Comparison of ENCODE assay signal across 1 cellular context in the genomic region with DNA sequence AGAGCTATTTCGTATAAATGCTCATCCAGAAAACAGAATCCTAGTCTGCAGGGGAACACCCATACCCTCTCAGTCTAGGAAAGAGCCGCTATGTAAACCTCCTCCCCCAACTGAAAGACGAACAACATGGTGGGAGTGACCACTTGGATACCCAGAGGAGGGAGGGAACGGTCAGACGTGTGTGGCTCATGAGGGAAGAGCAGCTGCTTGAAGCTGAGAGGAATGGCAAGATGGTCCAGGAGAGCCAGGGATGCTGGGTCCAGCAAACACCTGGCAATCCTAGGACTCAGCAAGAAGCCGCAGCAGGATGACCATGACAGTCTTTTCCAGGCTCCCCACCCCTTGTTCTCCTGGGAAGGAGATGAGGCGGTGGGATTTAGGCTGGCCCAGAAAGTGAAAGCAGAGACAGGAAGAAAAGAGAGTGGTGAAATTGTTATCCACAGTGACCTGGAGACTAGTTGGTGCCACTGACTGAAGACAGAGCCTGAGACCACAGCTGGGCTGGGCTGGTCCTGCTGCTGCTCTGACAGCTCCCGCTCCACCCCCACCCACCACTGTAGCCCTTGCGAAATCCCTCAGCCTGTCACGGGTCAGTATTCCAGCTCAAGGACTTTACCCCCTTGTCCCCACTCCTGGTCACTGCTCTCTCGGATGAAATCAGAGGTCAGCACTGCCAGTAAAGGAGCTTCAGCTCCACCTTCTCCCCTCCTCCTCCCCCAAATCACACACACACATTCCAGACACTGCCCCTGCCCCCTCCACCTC.
A peak's percentile ranks its signal among the peaks of the same experiment; 100 is the strongest.
TF ChIP-seq lines count a peak whose summit lies in the region.

No MANE protein-coding gene starts in this region.

TF ChIP-seq in HepG2, 621 proteins besides CTCF, POLR2A, EP300 and RAD21 (continues in another document):
- no peak; the same call in 1 of the 2 replicates for TF ChIP-seq KAT7 (CRISPR knock-in tag; IDR thresholded peaks at IDR 0.05; ENCODE audit: borderline replicate concordance)
- TF ChIP-seq MED13 (CRISPR knock-in tag; IDR thresholded peaks at IDR 0.05) = peak; percentile 71; the same call in 1 of the 2 replicates
- TF ChIP-seq TOPORS (CRISPR knock-in tag; IDR thresholded peaks at IDR 0.05) = 0 out of 2 replicates have a peak, but pooled peaks have one; percentile 44
- TF ChIP-seq ZNF577 (CRISPR knock-in tag; IDR thresholded peaks at IDR 0.05; ENCODE audit: borderline replicate concordance, low read depth) = no peak
- TF ChIP-seq, protein P1, sequence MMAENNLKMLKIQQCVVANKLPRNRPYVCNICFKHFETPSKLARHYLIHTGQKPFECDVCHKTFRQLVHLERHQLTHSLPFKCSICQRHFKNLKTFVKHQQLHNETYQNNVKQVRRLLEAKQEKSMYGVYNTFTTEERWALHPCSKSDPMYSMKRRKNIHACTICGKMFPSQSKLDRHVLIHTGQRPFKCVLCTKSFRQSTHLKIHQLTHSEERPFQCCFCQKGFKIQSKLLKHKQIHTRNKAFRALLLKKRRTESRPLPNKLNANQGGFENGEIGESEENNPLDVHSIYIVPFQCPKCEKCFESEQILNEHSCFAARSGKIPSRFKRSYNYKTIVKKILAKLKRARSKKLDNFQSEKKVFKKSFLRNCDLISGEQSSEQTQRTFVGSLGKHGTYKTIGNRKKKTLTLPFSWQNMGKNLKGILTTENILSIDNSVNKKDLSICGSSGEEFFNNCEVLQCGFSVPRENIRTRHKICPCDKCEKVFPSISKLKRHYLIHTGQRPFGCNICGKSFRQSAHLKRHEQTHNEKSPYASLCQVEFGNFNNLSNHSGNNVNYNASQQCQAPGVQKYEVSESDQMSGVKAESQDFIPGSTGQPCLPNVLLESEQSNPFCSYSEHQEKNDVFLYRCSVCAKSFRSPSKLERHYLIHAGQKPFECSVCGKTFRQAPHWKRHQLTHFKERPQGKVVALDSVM (CRISPR knock-in tag; IDR thresholded peaks at IDR 0.05) = 0 out of 2 replicates have a peak, but pooled peaks have one; percentile 25
- TF ChIP-seq, protein P2, sequence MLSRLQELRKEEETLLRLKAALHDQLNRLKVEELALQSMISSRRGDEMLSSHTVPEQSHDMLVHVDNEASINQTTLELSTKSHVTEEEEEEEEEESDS (CRISPR knock-in tag; IDR thresholded peaks at IDR 0.05; ENCODE audit: borderline replicate concordance) = no peak
- TF ChIP-seq HNF4G (IDR thresholded peaks at IDR 0.05; ENCODE audit: borderline replicate concordance, low read depth, low read length) = peak; percentile 100
- TF ChIP-seq HNF4G (CRISPR knock-in tag; IDR thresholded peaks at IDR 0.05; ENCODE audit: borderline replicate concordance, low read depth) = peak; percentile 99
- TF ChIP-seq ZSCAN12 (CRISPR knock-in tag; IDR thresholded peaks at IDR 0.05) = no peak
- TF ChIP-seq, protein P3, sequence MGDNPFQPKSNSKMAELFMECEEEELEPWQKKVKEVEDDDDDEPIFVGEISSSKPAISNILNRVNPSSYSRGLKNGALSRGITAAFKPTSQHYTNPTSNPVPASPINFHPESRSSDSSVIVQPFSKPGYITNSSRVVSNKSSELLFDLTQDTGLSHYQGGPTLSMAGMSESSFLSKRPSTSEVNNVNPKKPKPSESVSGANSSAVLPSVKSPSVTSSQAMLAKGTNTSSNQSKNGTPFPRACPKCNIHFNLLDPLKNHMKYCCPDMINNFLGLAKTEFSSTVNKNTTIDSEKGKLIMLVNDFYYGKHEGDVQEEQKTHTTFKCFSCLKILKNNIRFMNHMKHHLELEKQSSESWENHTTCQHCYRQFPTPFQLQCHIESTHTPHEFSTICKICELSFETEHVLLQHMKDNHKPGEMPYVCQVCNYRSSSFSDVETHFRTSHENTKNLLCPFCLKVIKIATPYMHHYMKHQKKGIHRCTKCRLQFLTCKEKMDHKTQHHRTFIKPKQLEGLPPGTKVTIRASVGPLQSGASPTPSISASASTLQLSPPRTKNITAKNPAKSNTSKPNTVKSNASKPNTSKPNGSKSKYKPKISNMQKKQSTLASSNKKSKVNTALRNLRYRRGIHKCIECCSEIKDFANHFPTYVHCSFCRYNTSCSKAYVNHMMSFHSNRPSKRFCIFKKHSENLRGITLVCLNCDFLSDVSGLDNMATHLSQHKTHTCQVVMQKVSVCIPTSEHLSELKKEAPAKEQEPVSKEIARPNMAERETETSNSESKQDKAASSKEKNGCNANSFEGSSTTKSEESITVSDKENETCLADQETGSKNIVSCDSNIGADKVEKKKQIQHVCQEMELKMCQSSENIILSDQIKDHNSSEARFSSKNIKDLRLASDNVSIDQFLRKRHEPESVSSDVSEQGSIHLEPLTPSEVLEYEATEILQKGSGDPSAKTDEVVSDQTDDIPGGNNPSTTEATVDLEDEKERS (CRISPR knock-in tag; IDR thresholded peaks at IDR 0.05) = peak; percentile 15; the same call in 1 of the 2 replicates
- no peak for TF ChIP-seq NPAS2 (CRISPR knock-in tag; IDR thresholded peaks at IDR 0.05; ENCODE audit: borderline replicate concordance)
- no peak for TF ChIP-seq PAX8 (CRISPR knock-in tag; IDR thresholded peaks at IDR 0.05; ENCODE audit: borderline replicate concordance)
- no peak for TF ChIP-seq AGO1 (IDR thresholded peaks at IDR 0.05; ENCODE audit: low read depth, low read length, poor library complexity, severe bottlenecking)
- no peak for TF ChIP-seq ZFP36L1 (CRISPR knock-in tag; IDR thresholded peaks at IDR 0.05)
- no peak; the same call in 1 of the 2 replicates for TF ChIP-seq ZNF547 (CRISPR knock-in tag; IDR thresholded peaks at IDR 0.05)
- TF ChIP-seq, protein P4, sequence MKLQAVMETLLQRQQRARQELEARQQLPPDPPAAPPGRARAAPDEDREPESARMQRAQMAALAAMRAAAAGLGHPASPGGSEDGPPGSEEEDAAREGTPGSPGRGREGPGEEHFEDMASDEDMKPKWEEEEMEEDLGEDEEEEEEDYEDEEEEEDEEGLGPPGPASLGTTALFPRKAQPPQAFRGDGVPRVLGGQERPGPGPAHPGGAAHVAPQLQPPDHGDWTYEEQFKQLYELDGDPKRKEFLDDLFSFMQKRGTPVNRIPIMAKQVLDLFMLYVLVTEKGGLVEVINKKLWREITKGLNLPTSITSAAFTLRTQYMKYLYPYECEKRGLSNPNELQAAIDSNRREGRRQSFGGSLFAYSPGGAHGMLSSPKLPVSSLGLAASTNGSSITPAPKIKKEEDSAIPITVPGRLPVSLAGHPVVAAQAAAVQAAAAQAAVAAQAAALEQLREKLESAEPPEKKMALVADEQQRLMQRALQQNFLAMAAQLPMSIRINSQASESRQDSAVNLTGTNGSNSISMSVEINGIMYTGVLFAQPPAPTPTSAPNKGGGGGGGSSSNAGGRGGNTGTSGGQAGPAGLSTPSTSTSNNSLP (IDR thresholded peaks at IDR 0.05; ENCODE audit: low read depth, low read length) = peak; percentile 70
- peak; percentile 86 for TF ChIP-seq BHLHE40 (IDR thresholded peaks at IDR 0.05; ENCODE audit: low read length)
- TF ChIP-seq MTF2 (CRISPR knock-in tag; IDR thresholded peaks at IDR 0.05; ENCODE audit: borderline replicate concordance) = no peak
- TF ChIP-seq YEATS2 (CRISPR knock-in tag; IDR thresholded peaks at IDR 0.05; ENCODE audit: borderline replicate concordance) = no peak
- TF ChIP-seq, protein P5, sequence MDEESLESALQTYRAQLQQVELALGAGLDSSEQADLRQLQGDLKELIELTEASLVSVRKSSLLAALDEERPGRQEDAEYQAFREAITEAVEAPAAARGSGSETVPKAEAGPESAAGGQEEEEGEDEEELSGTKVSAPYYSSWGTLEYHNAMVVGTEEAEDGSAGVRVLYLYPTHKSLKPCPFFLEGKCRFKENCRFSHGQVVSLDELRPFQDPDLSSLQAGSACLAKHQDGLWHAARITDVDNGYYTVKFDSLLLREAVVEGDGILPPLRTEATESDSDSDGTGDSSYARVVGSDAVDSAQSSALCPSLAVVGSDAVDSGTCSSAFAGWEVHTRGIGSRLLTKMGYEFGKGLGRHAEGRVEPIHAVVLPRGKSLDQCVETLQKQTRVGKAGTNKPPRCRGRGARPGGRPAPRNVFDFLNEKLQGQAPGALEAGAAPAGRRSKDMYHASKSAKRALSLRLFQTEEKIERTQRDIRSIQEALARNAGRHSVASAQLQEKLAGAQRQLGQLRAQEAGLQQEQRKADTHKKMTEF (CRISPR knock-in tag; IDR thresholded peaks at IDR 0.05) = peak; percentile 60; the same call in 1 of the 2 replicates
- no peak for TF ChIP-seq ZNF234 (CRISPR knock-in tag; conservative IDR thresholded peaks at IDR 0.05)
- no peak for TF ChIP-seq MBNL3 (CRISPR knock-in tag; conservative IDR thresholded peaks at IDR 0.05)
- TF ChIP-seq ZNF460 (CRISPR knock-in tag; IDR thresholded peaks at IDR 0.05; ENCODE audit: borderline replicate concordance) = no peak; the same call in 1 of the 2 replicates
- TF ChIP-seq ADNP (CRISPR knock-in tag; IDR thresholded peaks at IDR 0.05) = no peak
- TF ChIP-seq ZNF343 (CRISPR knock-in tag; IDR thresholded peaks at IDR 0.05) = 0 out of 2 replicates have a peak, but pooled peaks have one; percentile 22
- TF ChIP-seq, protein P6, sequence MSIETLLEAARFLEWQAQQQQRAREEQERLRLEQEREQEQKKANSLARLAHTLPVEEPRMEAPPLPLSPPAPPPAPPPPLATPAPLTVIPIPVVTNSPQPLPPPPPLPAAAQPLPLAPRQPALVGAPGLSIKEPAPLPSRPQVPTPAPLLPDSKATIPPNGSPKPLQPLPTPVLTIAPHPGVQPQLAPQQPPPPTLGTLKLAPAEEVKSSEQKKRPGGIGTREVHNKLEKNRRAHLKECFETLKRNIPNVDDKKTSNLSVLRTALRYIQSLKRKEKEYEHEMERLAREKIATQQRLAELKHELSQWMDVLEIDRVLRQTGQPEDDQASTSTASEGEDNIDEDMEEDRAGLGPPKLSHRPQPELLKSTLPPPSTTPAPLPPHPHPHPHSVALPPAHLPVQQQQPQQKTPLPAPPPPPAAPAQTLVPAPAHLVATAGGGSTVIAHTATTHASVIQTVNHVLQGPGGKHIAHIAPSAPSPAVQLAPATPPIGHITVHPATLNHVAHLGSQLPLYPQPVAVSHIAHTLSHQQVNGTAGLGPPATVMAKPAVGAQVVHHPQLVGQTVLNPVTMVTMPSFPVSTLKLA (IDR thresholded peaks at IDR 0.05) = peak; percentile 33; the same call in 1 of the 2 replicates
- TF ChIP-seq ZNF589 (CRISPR knock-in tag; conservative IDR thresholded peaks at IDR 0.05) = no peak
- TF ChIP-seq, protein P7, sequence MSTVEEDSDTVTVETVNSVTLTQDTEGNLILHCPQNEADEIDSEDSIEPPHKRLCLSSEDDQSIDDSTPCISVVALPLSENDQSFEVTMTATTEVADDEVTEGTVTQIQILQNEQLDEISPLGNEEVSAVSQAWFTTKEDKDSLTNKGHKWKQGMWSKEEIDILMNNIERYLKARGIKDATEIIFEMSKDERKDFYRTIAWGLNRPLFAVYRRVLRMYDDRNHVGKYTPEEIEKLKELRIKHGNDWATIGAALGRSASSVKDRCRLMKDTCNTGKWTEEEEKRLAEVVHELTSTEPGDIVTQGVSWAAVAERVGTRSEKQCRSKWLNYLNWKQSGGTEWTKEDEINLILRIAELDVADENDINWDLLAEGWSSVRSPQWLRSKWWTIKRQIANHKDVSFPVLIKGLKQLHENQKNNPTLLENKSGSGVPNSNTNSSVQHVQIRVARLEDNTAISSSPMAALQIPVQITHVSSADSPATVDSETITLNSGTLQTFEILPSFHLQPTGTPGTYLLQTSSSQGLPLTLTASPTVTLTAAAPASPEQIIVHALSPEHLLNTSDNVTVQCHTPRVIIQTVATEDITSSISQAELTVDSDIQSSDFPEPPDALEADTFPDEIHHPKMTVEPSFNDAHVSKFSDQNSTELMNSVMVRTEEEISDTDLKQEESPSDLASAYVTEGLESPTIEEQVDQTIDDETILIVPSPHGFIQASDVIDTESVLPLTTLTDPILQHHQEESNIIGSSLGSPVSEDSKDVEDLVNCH (CRISPR knock-in tag; IDR thresholded peaks at IDR 0.05) = peak; percentile 66; the same call in 1 of the 2 replicates
- no peak for TF ChIP-seq ZNF879 (CRISPR knock-in tag; IDR thresholded peaks at IDR 0.05)
- TF ChIP-seq CC2D1A (CRISPR knock-in tag; IDR thresholded peaks at IDR 0.05) = no peak
- TF ChIP-seq, protein P8, sequence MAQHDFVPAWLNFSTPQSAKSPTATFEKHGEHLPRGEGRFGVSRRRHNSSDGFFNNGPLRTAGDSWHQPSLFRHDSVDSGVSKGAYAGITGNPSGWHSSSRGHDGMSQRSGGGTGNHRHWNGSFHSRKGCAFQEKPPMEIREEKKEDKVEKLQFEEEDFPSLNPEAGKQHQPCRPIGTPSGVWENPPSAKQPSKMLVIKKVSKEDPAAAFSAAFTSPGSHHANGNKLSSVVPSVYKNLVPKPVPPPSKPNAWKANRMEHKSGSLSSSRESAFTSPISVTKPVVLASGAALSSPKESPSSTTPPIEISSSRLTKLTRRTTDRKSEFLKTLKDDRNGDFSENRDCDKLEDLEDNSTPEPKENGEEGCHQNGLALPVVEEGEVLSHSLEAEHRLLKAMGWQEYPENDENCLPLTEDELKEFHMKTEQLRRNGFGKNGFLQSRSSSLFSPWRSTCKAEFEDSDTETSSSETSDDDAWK (CRISPR knock-in tag; IDR thresholded peaks at IDR 0.05) = no peak
- TF ChIP-seq SP1 (IDR thresholded peaks at IDR 0.05) = no peak
- no peak for TF ChIP-seq SP1 (CRISPR knock-in tag; IDR thresholded peaks at IDR 0.05)
- TF ChIP-seq, protein P9, sequence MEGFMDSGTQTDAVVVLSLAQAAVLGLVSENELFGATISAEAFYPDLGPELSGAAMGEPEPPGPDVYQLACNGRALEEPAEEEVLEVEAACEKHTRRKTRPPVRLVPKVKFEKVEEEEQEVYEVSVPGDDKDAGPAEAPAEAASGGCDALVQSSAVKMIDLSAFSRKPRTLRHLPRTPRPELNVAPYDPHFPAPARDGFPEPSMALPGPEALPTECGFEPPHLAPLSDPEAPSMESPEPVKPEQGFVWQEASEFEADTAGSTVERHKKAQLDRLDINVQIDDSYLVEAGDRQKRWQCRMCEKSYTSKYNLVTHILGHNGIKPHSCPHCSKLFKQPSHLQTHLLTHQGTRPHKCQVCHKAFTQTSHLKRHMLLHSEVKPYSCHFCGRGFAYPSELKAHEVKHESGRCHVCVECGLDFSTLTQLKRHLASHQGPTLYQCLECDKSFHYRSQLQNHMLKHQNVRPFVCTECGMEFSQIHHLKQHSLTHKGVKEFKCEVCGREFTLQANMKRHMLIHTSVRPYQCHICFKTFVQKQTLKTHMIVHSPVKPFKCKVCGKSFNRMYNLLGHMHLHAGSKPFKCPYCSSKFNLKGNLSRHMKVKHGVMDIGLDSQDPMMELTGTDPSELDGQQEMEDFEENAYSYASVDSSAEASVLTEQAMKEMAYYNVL (CRISPR knock-in tag; IDR thresholded peaks at IDR 0.05; ENCODE audit: borderline replicate concordance) = peak; percentile 81
- peak; percentile 95 for TF ChIP-seq RXRB (CRISPR knock-in tag; IDR thresholded peaks at IDR 0.05; ENCODE audit: borderline replicate concordance)
- TF ChIP-seq TAF15 (IDR thresholded peaks at IDR 0.05; ENCODE audit: low read depth, low read length, poor library complexity, severe bottlenecking) = no peak
- TF ChIP-seq MZF1 (CRISPR knock-in tag; IDR thresholded peaks at IDR 0.05; ENCODE audit: borderline replicate concordance) = peak; percentile 65; the same call in 1 of the 2 replicates
- TF ChIP-seq SATB2 (CRISPR knock-in tag; IDR thresholded peaks at IDR 0.05) = no peak
- no peak for TF ChIP-seq MLLT10 (CRISPR knock-in tag; IDR thresholded peaks at IDR 0.05)
- no peak for TF ChIP-seq ZNF569 (CRISPR knock-in tag; IDR thresholded peaks at IDR 0.05; ENCODE audit: borderline replicate concordance)
- peak; percentile 99 for TF ChIP-seq SIN3A (IDR thresholded peaks at IDR 0.05; ENCODE audit: borderline replicate concordance, low read depth, low read length)
- TF ChIP-seq ZNF335 (CRISPR knock-in tag; IDR thresholded peaks at IDR 0.05) = no peak
